8 cellular contexts compared by ENCODE assay signal in genomic region chr17:4940625-4941021, GRCh38. TPM values are rescaled to one million over a fixed set of nuclear protein-coding genes. Genes with fewer than 3 reads are reported as not detected.
DNase-seq lines count a peak whose midpoint lies in the region; ATAC-seq and TF ChIP-seq lines count a peak whose summit lies in the region.

No MANE protein-coding gene starts in this region.

- H3K27me3 ChIP-seq in brain microvascular endothelial cell (replicated peaks): no peaks in the 10 kb centered on the region
- no peaks in the 10 kb centered on the region for H3K27me3 ChIP-seq in lung (ENCODE audit: control insufficient read depth, insufficient read depth)
- no peaks in the 10 kb centered on the region for H3K27me3 ChIP-seq in transverse colon

- CTCF ChIA-PET in Calu3 (lab: Charles Lee): interaction anchor here (1.6 kb wide), 2 partner anchors 27 to 31 kb away, joined by 7 to 10 read pairs; partner anchors contain the start of gene SPAG7
- CTCF ChIA-PET in RWPE1 (lab: Yijun Ruan, JAX): interaction anchor here (1.0 kb wide), 1 partner anchor 32 kb away, joined by 9 read pairs; no protein-coding TSS in a partner anchor

- peaks cover 63% of the 10 kb centered on the region for H3K36me3 Mint-ChIP-seq in Calu3 (ENCODE audit: insufficient read depth, unreplicated experiment)

- peak overlapping the region; percentile 85 for H3K4me3 ChIP-seq in brain microvascular endothelial cell (ENCODE audit: low read depth, low read length)
- H3K4me3 ChIP-seq in lung: peak overlapping the region; percentile 61
- H3K4me3 ChIP-seq in transverse colon: peak overlapping the region; percentile 68 to 84 (median 75)

- in situ Hi-C loops in brain microvascular endothelial cell (cut with HindIII; ENCODE audit: low pct_ligation_motif_present, low sequenced_read_pairs) (no loop called here), transverse colon (cut with MboI; ENCODE audit: low pct_ligation_motif_present in 1 of 4, low pct_unique_long_range_greater_than_20kb in 1 of 4, low sequenced_read_pairs in 3 of 4) (no loop called here)

- H3K4me1 ChIP-seq in lung (ENCODE audit: control insufficient read depth in 2 of 2, insufficient read depth in 2 of 2, low read length in 2 of 2): peaks cover 0 to 12% of the 10 kb centered on the region in 2 donors
- H3K4me1 ChIP-seq in transverse colon: peaks cover 36 to 65% (median 38%) of the 10 kb centered on the region in 4 donors

- no peaks in the 10 kb centered on the region for H3K9me3 Mint-ChIP-seq in Calu3 (ENCODE audit: low read depth, unreplicated experiment)

- H3K9me3 ChIP-seq in lung (ENCODE audit: control insufficient read depth in 2 of 2, insufficient read depth in 1 of 2, low read length in 1 of 2) (no peaks in the 10 kb centered on the region), transverse colon (no peaks in the 10 kb centered on the region)

- intact Hi-C loops in Calu3 (cut with micrococcal nuclease; ENCODE audit: unreplicated experiment) (no loop called here), transverse colon (cut with DNase I; ENCODE audit: low total_unique reads) (no loop called here)

- TF ChIP-seq POLR2A in transverse colon (IDR thresholded peaks at IDR 0.05): no peak

- H3K4me1 Mint-ChIP-seq in Calu3 (ENCODE audit: low read depth, unreplicated experiment): peaks cover 28% of the 10 kb centered on the region

- no peak for ATAC-seq in lung (ENCODE audit: insufficient read depth, low FRiP score)

- POLR2A ChIA-PET in RWPE1 (lab: Yijun Ruan, JAX; ENCODE audit: low non-redundant PET): interaction anchor here (0.7 to 2.6 kb wide), 6 partner anchors 8 to 150 kb away, joined by 3 to 18 read pairs (median 5); partner anchors contain the start of genes INCA1, KIF1C, PFN1 and PSMB6

- no peak for TF ChIP-seq EP300 in transverse colon (IDR thresholded peaks at IDR 0.05; ENCODE audit: low read depth)

- TF ChIP-seq CTCF in Calu3 (IDR thresholded peaks at IDR 0.05; ENCODE audit: unreplicated experiment) (no peak), RWPE1 (conservative IDR thresholded peaks at IDR 0.05; ENCODE audit: low read depth) (no peak), brain microvascular endothelial cell (IDR thresholded peaks at IDR 0.05; ENCODE audit: low read depth, low read length, missing control alignments) (no peak), lung (IDR thresholded peaks at IDR 0.05; ENCODE audit: control extremely low read depth, extremely low read depth) (no peak), transverse colon (IDR thresholded peaks at IDR 0.05) (no peak)

- peak overlapping the region; percentile 98 for H3K27ac Mint-ChIP-seq in Calu3 (ENCODE audit: unreplicated experiment)

- peak overlapping the region; percentile 98 for H3K27ac ChIP-seq in RWPE1
- H3K27ac ChIP-seq in brain microvascular endothelial cell: peak overlapping the region; percentile 89
- peak overlapping the region; percentile 90 to 94 for H3K27ac ChIP-seq in lung (ENCODE audit: low read depth in 1 of 2, low read length in 1 of 2)
- peak overlapping the region; percentile 96 to 97 (median 96) for H3K27ac ChIP-seq in transverse colon

- BruUV-seq in Calu3 (replicated peaks; lab: Mats Ljungman, UMichigan): TSS peak; percentile 84

- DNase-seq in Calu3: no peak
- peak; percentile 21 for DNase-seq in RWPE1 (ENCODE audit: low spot score)
- DNase-seq in brain microvascular endothelial cell: no peak
- no peak for DNase-seq in lung (ENCODE audit: low spot score)
- peak; percentile 60 for DNase-seq in transverse colon
- DNase-seq in mesenteric fat pad (ENCODE audit: low spot score): no peak
- no peak for DNase-seq in NCI-H1048 (lab: John Stamatoyannopoulos, UW)
- DNase-seq in dedifferentiated amniotic fluid mesenchymal stem cell (ENCODE audit: extremely low spot score): no peak

- no peaks in the 10 kb centered on the region for H3K27me3 Mint-ChIP-seq in Calu3 (ENCODE audit: unreplicated experiment)

- WGBS in lung, 2 donors: 0% methylated on average over 21 of the region's 21 CpGs
- WGBS in transverse colon (ENCODE audit: low coverage in 1 of 2), 2 donors: 0 to 1% methylated on average over 8 to 21 of the region's 21 CpGs

- H3K36me3 ChIP-seq in brain microvascular endothelial cell (replicated peaks) (peaks cover 47% of the 10 kb centered on the region), lung (ENCODE audit: control insufficient read depth in 2 of 2, insufficient read depth in 2 of 2, low read length in 2 of 2) (peaks cover 8 to 30% of the 10 kb centered on the region in 2 donors), transverse colon (peaks cover 0 to 14% (median 4%) of the 10 kb centered on the region in 4 donors)

- H3K4me3 Mint-ChIP-seq in Calu3 (ENCODE audit: low read depth, unreplicated experiment): peak overlapping the region; percentile 91

RNA-seq across cellular contexts. Expression of gene RNF167, which starts 0.6 kb away (rescaled TPM):
- total RNA-seq in Calu3 (2022) (65.2 and 77.0 TPM in 2 replicates), lung (100 to 1,000 TPM in 1 of 2 donors, 10 to 100 TPM in 1; 30.8 to 107 TPM), transverse colon (100 to 1,000 TPM in 1 of 4 donors, 10 to 100 TPM in 3; 57.2 to 348 (median 73.7) TPM), mesenteric fat pad (63.3 TPM)
- 100 to 1,000 TPM in 1 of 2 donors, 10 to 100 TPM in 1; 86.7 to 142 TPM for polyA plus RNA-seq in lung

RNA-seq across cellular contexts. Expression of gene SLC25A11, which starts 0.8 kb away (rescaled TPM):
- 37.7 and 38.4 TPM in 2 replicates for total RNA-seq in Calu3 (2022)
- total RNA-seq in lung: 10 to 100 TPM; 34.8 to 65.8 TPM
- 10 to 100 TPM; 42.5 to 72.1 TPM for polyA plus RNA-seq in lung
- 100 to 1,000 TPM in 1 of 4 donors, 10 to 100 TPM in 3; 62.4 to 120 (median 83.9) TPM for total RNA-seq in transverse colon
- total RNA-seq in mesenteric fat pad: 50.0 TPM

RNA-seq across cellular contexts. Expression of gene PFN1, which starts 7.7 kb away (rescaled TPM):
- 580 and 605 TPM in 2 replicates for total RNA-seq in Calu3 (2022)
- 100 to 1,000 TPM; 461 to 827 TPM for total RNA-seq in lung
- polyA plus RNA-seq in lung: 1,000 to 10,000 TPM in 1 of 2 donors, 100 to 1,000 TPM in 1; 671 to 2,264 TPM
- 1,000 to 10,000 TPM in 1 of 4 donors, 100 to 1,000 TPM in 3; 743 to 1,049 (median 945) TPM for total RNA-seq in transverse colon
- total RNA-seq in mesenteric fat pad: 575 TPM

RNA-seq across cellular contexts. Expression of gene GP1BA, which starts 8.5 kb away (rescaled TPM):
- total RNA-seq in Calu3 (2022): not detected in 2 replicates
- under 1 TPM; 0.18 to 0.94 TPM for total RNA-seq in lung
- 1 to 10 TPM in 1 of 2 donors, under 1 TPM in 1; 0.26 to 1.4 TPM for polyA plus RNA-seq in lung
- not detected for total RNA-seq in transverse colon
- not detected for total RNA-seq in mesenteric fat pad

RNA-seq across cellular contexts. Expression of gene ENO3, which starts 10.3 kb away (rescaled TPM):
- total RNA-seq in Calu3 (2022) (12.3 and 12.9 TPM in 2 replicates), lung (10 to 100 TPM in 1 of 2 donors, 1 to 10 TPM in 1; 3.3 to 10.7 TPM), transverse colon (100 to 1,000 TPM in 1 of 4 donors, 10 to 100 TPM in 1, 1 to 10 TPM in 2; 2.5 to 211 (median 12.9) TPM), mesenteric fat pad (4.0 TPM)
- 1 to 10 TPM; 7.2 to 9.3 TPM for polyA plus RNA-seq in lung

Comparison
In these comparisons a context has a peak if more than half of its experiments do, and no peak if none do; other contexts are left out.
1. DNase-seq: peak in RWPE1 (single experiment) and transverse colon (single experiment); none in Calu3 (single experiment), brain microvascular endothelial cell (single experiment), lung (single experiment), mesenteric fat pad (single experiment), NCI-H1048 (single experiment) and dedifferentiated amniotic fluid mesenchymal stem cell (single experiment).
2. Peak in every context shown above with its lines, with median percentiles within 50 percentile points of each other: H3K27ac ChIP-seq and H3K4me3 ChIP-seq.